ENCODE assay signal across 6 cellular contexts in the genomic region with DNA sequence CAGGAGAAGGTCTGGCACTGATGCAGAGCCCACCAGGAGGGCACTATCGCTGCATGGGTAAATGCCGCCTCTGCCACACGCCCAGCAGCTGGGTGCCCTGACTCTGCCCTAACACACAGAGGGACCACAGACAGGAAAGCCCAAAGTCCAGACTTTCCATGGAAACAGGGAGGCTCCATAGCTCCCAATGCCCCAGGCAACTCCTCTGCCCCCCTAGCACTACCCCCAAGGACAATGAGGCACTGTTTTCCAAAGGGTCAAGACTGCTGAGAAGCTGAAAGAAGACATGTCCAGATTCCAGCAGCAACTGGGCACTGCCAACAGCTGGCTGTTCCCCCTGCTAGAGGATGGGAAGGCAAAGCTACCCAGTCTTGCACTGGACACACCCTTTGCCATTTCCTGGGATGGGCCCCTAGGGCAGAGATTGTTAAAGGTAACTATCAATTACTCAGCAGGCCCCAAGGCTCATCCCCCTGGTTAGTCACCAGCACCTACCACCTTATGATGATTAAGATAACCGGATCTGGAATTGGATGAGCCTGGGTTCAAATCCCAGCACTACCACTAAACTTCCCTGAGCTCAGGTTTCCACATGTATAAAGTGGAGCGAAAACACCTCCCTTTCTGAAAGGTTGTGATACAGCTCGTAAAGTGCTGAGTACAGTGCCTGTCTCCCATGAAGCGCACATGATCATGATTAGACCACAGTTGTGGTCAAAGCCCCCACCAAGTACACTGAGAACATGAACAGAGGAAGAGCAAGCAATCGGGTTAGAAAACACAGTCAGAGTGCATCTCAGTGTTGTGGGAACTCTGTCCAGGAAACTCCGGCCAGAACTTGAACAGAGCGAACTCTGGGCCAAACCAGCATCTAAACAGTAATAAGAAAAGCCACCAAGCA. TPM values are rescaled to one million over a fixed set of nuclear protein-coding genes. Genes with fewer than 3 reads are reported as not detected.
DNase-seq lines count a peak whose midpoint lies in the region; ATAC-seq and TF ChIP-seq lines count a peak whose summit lies in the region.

No MANE protein-coding gene starts in this region.

- H3K27me3 Mint-ChIP-seq in neural crest cell (ENCODE audit: low read depth) = peaks cover 3% of the 10 kb centered on the region

- H3K4me3 ChIP-seq in breast epithelium = peak overlapping the region; percentile 96 to 98 (median 98)
- no peak overlapping the region for H3K4me3 ChIP-seq in BE2C (ENCODE audit: low read depth, low read length)

- no peaks in the 10 kb centered on the region for H3K9me3 Mint-ChIP-seq in neural crest cell

- H3K36me3 Mint-ChIP-seq in neural crest cell (ENCODE audit: low read depth) = no peaks in the 10 kb centered on the region

- no peaks in the 10 kb centered on the region for H3K27me3 ChIP-seq in breast epithelium
- no peaks in the 10 kb centered on the region for H3K27me3 ChIP-seq in BE2C

- ATAC-seq in HG02885 (IDR thresholded peaks at IDR 0.05; ENCODE audit: poor library complexity, unreplicated experiment) = no peak

- TF ChIP-seq POLR2A in breast epithelium (IDR thresholded peaks at IDR 0.05) = no peak

- H3K36me3 ChIP-seq in breast epithelium (no peaks in the 10 kb centered on the region), BE2C (no peaks in the 10 kb centered on the region)

- H3K27ac Mint-ChIP-seq in neural crest cell (ENCODE audit: unreplicated experiment) = peak overlapping the region; percentile 54

- H3K4me1 ChIP-seq in breast epithelium = peaks cover 19 to 29% of the 10 kb centered on the region in 2 donors
- H3K4me1 ChIP-seq in BE2C = peaks cover 6% of the 10 kb centered on the region

- intact Hi-C loops in breast epithelium (cut with DNase I; ENCODE audit: low total_unique reads) = no loop called here

- peak; percentile 58 for DNase-seq in HK-2 (ENCODE audit: unreplicated experiment)
- DNase-seq in breast epithelium (ENCODE audit: low spot score in 2 of 2) = no peak
- DNase-seq in neural crest cell (ENCODE audit: low read depth, low spot score) = no peak
- DNase-seq in SHP77 (lab: John Stamatoyannopoulos, UW) = no peak
- no peak for DNase-seq in BE2C

- H3K27ac ChIP-seq in breast epithelium = peak overlapping the region; percentile 93 to 94

- H3K4me3 Mint-ChIP-seq in neural crest cell = peak overlapping the region; percentile 92

- TF ChIP-seq CTCF in breast epithelium (IDR thresholded peaks at IDR 0.05) (no peak), neural crest cell (conservative IDR thresholded peaks at IDR 0.05) (no peak), BE2C (IDR thresholded peaks at IDR 0.05; ENCODE audit: low read depth, low read length) (no peak)

- H3K4me1 Mint-ChIP-seq in neural crest cell = peaks cover 67% of the 10 kb centered on the region

- H3K9me3 ChIP-seq in breast epithelium = no peaks in the 10 kb centered on the region
- no peaks in the 10 kb centered on the region for H3K9me3 ChIP-seq in BE2C

RNA-seq across cellular contexts. Expression of gene PXN, which starts 3.3 kb away (rescaled TPM):
- 10 to 100 TPM; 44.8 to 74.1 (median 53.9) TPM for total RNA-seq in breast epithelium
- total RNA-seq in neural crest cell = 54.5 and 61.5 TPM in 2 replicates
- polyA plus RNA-seq in BE2C (2012; ENCODE audit: insufficient read depth, insufficient read length, low read depth) = 12.6 TPM

RNA-seq across cellular contexts. Expression of gene RNU4-2, which starts 29.5 kb away (rescaled TPM):
- under 1 TPM; under 0.01 TPM for total RNA-seq in breast epithelium
- total RNA-seq in neural crest cell = 5,010 and 5,494 TPM in 2 replicates
- not detected for polyA plus RNA-seq in BE2C (2012; ENCODE audit: insufficient read depth, insufficient read length, low read depth)

RNA-seq across cellular contexts. Expression of gene RNU4-1, which starts 30.8 kb away (rescaled TPM):
- total RNA-seq in breast epithelium = under 1 TPM in 2 of 3 donors, not detected in 1; under 0.01 TPM
- 4,497 and 4,941 TPM in 2 replicates for total RNA-seq in neural crest cell
- 5.0 TPM for polyA plus RNA-seq in BE2C (2012; ENCODE audit: insufficient read depth, insufficient read length, low read depth)

RNA-seq across cellular contexts. Expression of gene SIRT4, which starts 39.9 kb away (rescaled TPM):
- 1 to 10 TPM in 2 of 3 donors, under 1 TPM in 1; 0.98 to 3.1 (median 1.6) TPM for total RNA-seq in breast epithelium
- 1.7 TPM in 2 replicates for total RNA-seq in neural crest cell
- 10.1 TPM for polyA plus RNA-seq in BE2C (2012; ENCODE audit: insufficient read depth, insufficient read length, low read depth)

Comparison
In these comparisons a context has a peak if more than half of its experiments do, and no peak if none do; other contexts are left out.
1. RNA of gene RNU4-2, which starts 29.5 kb away (total RNA-seq): 5,010 to 5,494 TPM in neural crest cell; under 0.01 TPM in breast epithelium; every median in the first group is over 1,000 times any median in the second.
2. RNA of gene RNU4-1, which starts 30.8 kb away (total RNA-seq): 4,497 to 4,941 TPM in neural crest cell; under 0.01 TPM in breast epithelium; every median in the first group is over 1,000 times any median in the second.